In the genomic region with DNA sequence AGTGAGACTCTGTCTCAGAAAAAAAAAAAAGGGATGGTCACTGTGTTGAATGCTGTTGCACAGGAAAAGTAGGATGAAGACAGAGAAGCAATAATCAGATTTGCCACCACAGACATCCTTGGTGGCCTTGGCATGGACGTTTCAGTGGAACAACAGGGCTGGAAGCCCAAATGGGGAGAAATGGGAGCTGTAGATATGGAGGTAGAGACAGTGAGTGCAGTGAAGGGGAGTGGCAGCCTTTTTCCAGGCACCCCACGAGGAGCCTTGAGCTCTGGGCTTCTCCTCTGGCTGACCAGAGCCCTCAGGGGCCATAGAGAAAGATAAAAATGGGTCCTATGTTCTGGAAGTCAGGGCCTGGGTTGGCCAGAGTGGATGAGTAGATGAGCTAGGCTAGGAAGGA, we compare ENCODE assay signal across 19 cellular contexts.
"Had no signal": no experiment of that assay in that cellular context is flagged by ENCODE, and none has a peak within 500 bp of the region (broad histone marks: within the 10 kb centered on the region; RNA-seq: fewer than 3 reads in every experiment).

No MANE protein-coding gene starts in this region.

- H3K36me3 ChIP-seq: adrenal gland, breast epithelium, esophagus muscularis mucosa, heart right ventricle, SJCRH30 had no signal

- H3K27me3 ChIP-seq: adrenal gland, breast epithelium, esophagus muscularis mucosa, heart right ventricle, SJCRH30 had no signal

- H3K36me3 Mint-ChIP-seq: naive B cell, type B pancreatic cell had no signal

- ATAC-seq: activated CD4-positive, alpha-beta T cell treated with anti-CD3 and anti-CD28 coated beads for 36 hours; left ventricle myocardium superior; mucosa of descending colon; T-helper 17 cell had no signal

- H3K4me3 ChIP-seq: adrenal gland, breast epithelium, esophagus muscularis mucosa, heart right ventricle, mucosa of descending colon, SJCRH30, skin epidermis had no signal

- H3K4me1 Mint-ChIP-seq: neural crest cell had no signal

- H3K4me1 ChIP-seq: breast epithelium, esophagus muscularis mucosa, SJCRH30 had no signal

- H3K9me3 ChIP-seq: adrenal gland, breast epithelium, esophagus muscularis mucosa, heart right ventricle, mucosa of descending colon, SJCRH30 had no signal

- H3K9me3 Mint-ChIP-seq: activated CD4-positive, alpha-beta memory T cell treated with anti-CD3 and anti-CD28 coated beads, Interleukin-2, amount 10 ng/mL, durations not matched to agents 7 days and 5 days; activated naive CD4-positive, alpha-beta T cell treated with anti-CD3 and anti-CD28 coated beads for 36 hours; naive B cell; neural crest cell; stimulated activated naive CD8-positive, alpha-beta T cell treated with anti-CD3 and anti-CD28 coated beads, Interleukin-15, Interleukin-2, amounts not matched to agents 100 ng/mL and 50 ng/mL, for 24 hours; type B pancreatic cell had no signal

- H3K27me3 Mint-ChIP-seq: activated CD4-positive, alpha-beta memory T cell treated with anti-CD3 and anti-CD28 coated beads, Interleukin-2, amount 10 ng/mL, durations not matched to agents 7 days and 5 days; activated CD4-positive, alpha-beta T cell treated with anti-CD3 and anti-CD28 coated beads for 36 hours; stimulated activated naive CD8-positive, alpha-beta T cell treated with anti-CD3 and anti-CD28 coated beads, Interleukin-15, Interleukin-2, amounts not matched to agents 100 ng/mL and 50 ng/mL, for 24 hours; T-helper 17 cell had no signal

- H3K27ac ChIP-seq: adrenal gland, breast epithelium, esophagus muscularis mucosa, heart right ventricle, SJCRH30, skin epidermis had no signal

- H3K27ac Mint-ChIP-seq: activated CD4-positive, alpha-beta memory T cell treated with anti-CD3 and anti-CD28 coated beads, Interleukin-2, amount 10 ng/mL, durations not matched to agents 7 days and 5 days; activated CD4-positive, alpha-beta T cell treated with anti-CD3 and anti-CD28 coated beads for 36 hours; activated naive CD4-positive, alpha-beta T cell treated with anti-CD3 and anti-CD28 coated beads for 36 hours; progenitor cell of endocrine pancreas; stimulated activated naive CD8-positive, alpha-beta T cell treated with anti-CD3 and anti-CD28 coated beads, Interleukin-15, Interleukin-2, amounts not matched to agents 100 ng/mL and 50 ng/mL, for 24 hours; T-helper 17 cell; type B pancreatic cell had no signal

- H3K4me3 Mint-ChIP-seq: activated CD4-positive, alpha-beta memory T cell treated with anti-CD3 and anti-CD28 coated beads, Interleukin-2, amount 10 ng/mL, durations not matched to agents 7 days and 5 days; activated CD4-positive, alpha-beta T cell treated with anti-CD3 and anti-CD28 coated beads for 36 hours; activated naive CD4-positive, alpha-beta T cell treated with anti-CD3 and anti-CD28 coated beads for 36 hours; naive B cell; neural crest cell; stimulated activated naive CD8-positive, alpha-beta T cell treated with anti-CD3 and anti-CD28 coated beads, Interleukin-15, Interleukin-2, amounts not matched to agents 100 ng/mL and 50 ng/mL, for 24 hours; T-helper 17 cell; type B pancreatic cell had no signal

- DNase-seq: activated CD4-positive, alpha-beta memory T cell treated with anti-CD3 and anti-CD28 coated beads, Interleukin-2, amount 10 ng/mL, durations not matched to agents 7 days and 5 days; activated CD4-positive, alpha-beta T cell treated with anti-CD3 and anti-CD28 coated beads for 36 hours; activated naive CD4-positive, alpha-beta T cell treated with anti-CD3 and anti-CD28 coated beads for 36 hours; effector CD4-positive, alpha-beta T cell; heart right ventricle; kidney glomerular epithelial cell; left ventricle myocardium superior; mucosa of descending colon; naive B cell; SJCRH30; T-helper 17 cell had no signal
